16 cellular contexts compared by ENCODE assay signal in the genomic region with DNA sequence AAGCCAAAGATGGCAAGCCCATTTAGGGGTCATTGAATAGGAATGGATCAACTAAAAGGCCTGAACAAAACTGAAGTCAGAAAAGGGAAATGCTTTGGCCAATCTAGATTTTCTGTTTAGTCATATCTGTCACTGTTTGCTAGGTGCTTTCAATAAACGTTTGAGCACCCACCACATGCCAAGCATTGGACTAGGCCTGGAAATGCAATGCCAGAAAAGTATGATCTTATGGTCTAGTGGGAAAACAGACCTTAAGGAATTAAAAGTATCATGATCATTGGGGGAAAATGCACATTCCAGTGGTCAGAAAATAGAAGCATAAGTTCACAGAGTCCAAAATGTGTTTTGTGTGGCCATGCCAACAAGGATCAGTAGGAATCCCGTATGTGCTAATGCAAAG.
DNase-seq lines count a peak whose midpoint lies in the region; ATAC-seq, FAIRE-seq and TF ChIP-seq lines count a peak whose summit lies in the region.
"Had no signal": no experiment of that assay in that cellular context is flagged by ENCODE, and none has a peak within 500 bp of the region (broad histone marks: within the 10 kb centered on the region; RNA-seq: fewer than 3 reads in every experiment).

No MANE protein-coding gene starts in this region.

- no peaks in the 10 kb centered on the region for H4K20me1 ChIP-seq in GM23248 (ENCODE audit: insufficient read depth)

- no peak overlapping the region for H3K9ac ChIP-seq in GM23248

- no peak overlapping the region for H2AFZ ChIP-seq in GM23248

- H3K36me3 ChIP-seq in GM23248 (ENCODE audit: low read depth) = no peaks in the 10 kb centered on the region
- H3K36me3 ChIP-seq: left lung had no signal

- H3K79me2 ChIP-seq in GM23248 (ENCODE audit: insufficient read depth) = no peaks in the 10 kb centered on the region

- H3K4me3 ChIP-seq in GM23248 = no peak overlapping the region
- H3K4me3 ChIP-seq: left lung had no signal

- FAIRE-seq in GM12891 (lab: Jason Lieb, UNC) = no peak

- ATAC-seq in foreskin keratinocyte (no peak), HG03457 (IDR thresholded peaks at IDR 0.05; ENCODE audit: unreplicated experiment) (no peak)
- ATAC-seq in stimulated activated naive CD8-positive, alpha-beta T cell treated with anti-CD3 and anti-CD28 coated beads, Interleukin-15, Interleukin-2, amounts not matched to agents 100 U/mL and 50 U/mL, for 24 hours = no peak
- ATAC-seq: activated T-cell treated with anti-CD3 and anti-CD28 coated beads, Interleukin-2, amount 50 U/mL, for 4 hours; naive thymus-derived CD8-positive, alpha-beta T cell had no signal

- H3K27ac ChIP-seq in GM23248 = peak overlapping the region; percentile 64
- H3K27ac ChIP-seq in foreskin keratinocyte = no peak overlapping the region
- H3K27ac ChIP-seq: left lung had no signal

- H3K27me3 ChIP-seq in GM23248 (replicated peaks; ENCODE audit: insufficient read depth) = no peaks in the 10 kb centered on the region
- no peaks in the 10 kb centered on the region for H3K27me3 ChIP-seq in foreskin keratinocyte
- H3K27me3 ChIP-seq: left lung had no signal

- H3F3A ChIP-seq in GM23248 (ENCODE audit: insufficient read depth) = peaks cover 66% of the 10 kb centered on the region

- no peak for TF ChIP-seq CTCF in foreskin keratinocyte (conservative IDR thresholded peaks at IDR 0.05)

- DNase-seq in GM12891 (ENCODE audit: insufficient read length, low spot score) (no peak), GM23248 (peak; percentile 59), amniotic epithelial cell (ENCODE audit: low read depth) (peak; percentile 44), iris pigment epithelial cell (ENCODE audit: low read depth) (peak; percentile 64), foreskin keratinocyte (no peak), GDM1 (lab: John Stamatoyannopoulos, UW) (no peak)
- DNase-seq in stimulated activated naive CD8-positive, alpha-beta T cell treated with anti-CD3 and anti-CD28 coated beads, Interleukin-15, Interleukin-2, amounts not matched to agents 100 U/mL and 50 U/mL, for 24 hours = no peak
- DNase-seq: activated T-cell treated with anti-CD3 and anti-CD28 coated beads, Interleukin-2, amount 50 U/mL, for 4 hours; aorta; C1 segment of cervical spinal cord; hypothalamus; left lung; naive thymus-derived CD8-positive, alpha-beta T cell; NCI-H226; T-helper 1 cell had no signal

- no peak for TF ChIP-seq POLR2A in GM12891 (IDR thresholded peaks at IDR 0.05; ENCODE audit: low read depth, low read length)

- no peaks in the 10 kb centered on the region for H3K9me2 ChIP-seq in GM23248 (ENCODE audit: insufficient read depth)

- 24 to 28% methylated on average over 2 of the region's 2 CpGs for WGBS in GM23248 (ENCODE audit: low coverage in 1 of 2, low lambda C conversion rate in 2 of 2, missing lambda C conversion rate in 2 of 2), 2 experiments

- no peak overlapping the region for H3K4me2 ChIP-seq in GM23248 (ENCODE audit: unreplicated experiment)

- in situ Hi-C loops in GM23248 (cut with MboI) = no loop called here

- H3K4me1 ChIP-seq in GM23248 (ENCODE audit: insufficient read depth) (peaks cover 45% of the 10 kb centered on the region), foreskin keratinocyte (peaks cover 11% of the 10 kb centered on the region)

- no peaks in the 10 kb centered on the region for H3K9me3 ChIP-seq in GM23248 (ENCODE audit: low read depth)
- H3K9me3 ChIP-seq: left lung had no signal

TF ChIP-seq in GM12891, 5 proteins besides CTCF, POLR2A, EP300 and RAD21:
- TF ChIP-seq TAF1 (IDR thresholded peaks at IDR 0.05; ENCODE audit: low read depth, low read length) (no peak), SPI1 (IDR thresholded peaks at IDR 0.05; ENCODE audit: low read depth, low read length) (peak; percentile 63), POU2F2 (IDR thresholded peaks at IDR 0.05; ENCODE audit: low read depth, low read length) (no peak), POLR2AphosphoS5 (IDR thresholded peaks at IDR 0.05; ENCODE audit: low read depth, low read length) (no peak)

Comparison
In these comparisons a context has a peak if more than half of its experiments do, and no peak if none do; other contexts are left out.
1. DNase-seq: peak in GM23248 (single experiment), amniotic epithelial cell (single experiment) and iris pigment epithelial cell (single experiment); none in GM12891 (single experiment), foreskin keratinocyte (0 of 2), stimulated activated naive CD8-positive, alpha-beta T cell treated with anti-CD3 and anti-CD28 coated beads, Interleukin-15, Interleukin-2, amounts not matched to agents 100 U/mL and 50 U/mL, for 24 hours (single experiment) and GDM1 (single experiment).